ENCODE assay signal across 26 cellular contexts in the genomic region with DNA sequence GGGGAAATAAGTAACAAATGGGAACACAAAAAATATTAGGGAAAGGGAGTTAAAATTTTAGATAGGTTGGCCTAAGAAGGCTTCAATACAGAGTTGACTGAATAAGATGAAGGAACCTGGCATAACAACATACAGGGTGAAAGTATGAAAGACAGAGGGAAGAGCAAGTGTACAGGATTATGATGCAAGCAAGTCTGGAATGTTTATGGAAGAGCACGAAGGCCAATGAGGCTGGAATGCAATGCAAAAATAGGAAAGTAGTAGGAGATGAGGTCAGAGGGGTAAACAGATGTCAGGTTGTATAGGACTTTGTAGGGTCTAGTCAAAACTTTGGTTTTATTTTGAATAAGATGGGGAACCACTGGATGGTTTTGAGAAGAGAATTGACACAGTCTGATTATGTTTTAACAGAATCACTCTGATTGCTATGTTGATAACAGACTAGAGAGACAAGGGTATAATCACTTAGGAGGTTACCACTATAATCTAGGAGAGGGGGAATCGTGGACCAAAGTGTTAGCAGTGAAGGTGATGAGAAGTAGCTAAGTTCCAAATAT.
DNase-seq lines count a peak whose midpoint lies in the region; ATAC-seq and TF ChIP-seq lines count a peak whose summit lies in the region.
"Had no signal": no experiment of that assay in that cellular context is flagged by ENCODE, and none has a peak within 500 bp of the region (broad histone marks: within the 10 kb centered on the region; RNA-seq: fewer than 3 reads in every experiment).

No MANE protein-coding gene starts in this region.

- no peak overlapping the region for H3K27ac ChIP-seq in CD4-positive, alpha-beta memory T cell (ENCODE audit: low read depth, low read length)
- no peak overlapping the region for H3K27ac ChIP-seq in fibroblast of lung (ENCODE audit: insufficient read depth, low read length)
- H3K27ac ChIP-seq: esophagus squamous epithelium, GM23248, heart right ventricle had no signal

- CTCF ChIA-PET in CD4-positive, alpha-beta memory T cell (lab: Charles Lee; ENCODE audit: partially characterized antibody): interaction anchor here (1.0 kb wide), 1 partner anchor 124 kb away, joined by 4 read pairs; no protein-coding TSS in a partner anchor

- no peaks in the 10 kb centered on the region for H3K27me3 ChIP-seq in CD4-positive, alpha-beta memory T cell (ENCODE audit: insufficient read depth, low read length)
- no peaks in the 10 kb centered on the region for H3K27me3 ChIP-seq in fibroblast of lung (ENCODE audit: control insufficient read depth, insufficient read depth, low read length)
- H3K27me3 ChIP-seq: esophagus squamous epithelium, heart right ventricle had no signal

- H3K4me3 Mint-ChIP-seq in CD4-positive, alpha-beta memory T cell: no peak overlapping the region
- H3K4me3 Mint-ChIP-seq: activated CD4-positive, alpha-beta memory T cell treated with anti-CD3 and anti-CD28 coated beads, Interleukin-2, amount 10 ng/mL, durations not matched to agents 7 days and 5 days; activated T-helper 1 cell treated with anti-CD3 and anti-CD28 coated beads, Interleukin-12 subunit alpha, Interleukin-12 subunit beta, Interleukin-2, Interleukin-4 antibody, amounts not matched to agents 30 ng/mL and 10 ng/mL and 1 ng/mL, durations not matched to agents 14 hours and 24 hours and 36 hours; nephron progenitor cell had no signal

- H3K36me3 Mint-ChIP-seq in CD4-positive, alpha-beta memory T cell: peaks cover 7 to 13% of the 10 kb centered on the region in 2 donors

- POLR2A ChIA-PET in CD4-positive, alpha-beta memory T cell (lab: Charles Lee; ENCODE audit: partially characterized antibody): interaction anchor here (1.5 kb wide), 1 partner anchor 96 kb away, joined by 6 read pairs; the partner anchor contains the start of gene OSBPL8

- H3K79me2 ChIP-seq in fibroblast of lung (ENCODE audit: control insufficient read depth, insufficient read depth, low read length): peaks cover 2% of the 10 kb centered on the region

- peaks cover 20% of the 10 kb centered on the region for H3K4me1 ChIP-seq in CD4-positive, alpha-beta memory T cell (ENCODE audit: insufficient read depth, low read length)
- H3K4me1 ChIP-seq in fibroblast of lung (ENCODE audit: control insufficient read depth, extremely low read depth, insufficient read depth, low read length): peaks cover 3% of the 10 kb centered on the region

- H3K4me3 ChIP-seq in CD4-positive, alpha-beta memory T cell (ENCODE audit: low read length in 2 of 2): no peak overlapping the region
- no peak overlapping the region for H3K4me3 ChIP-seq in fibroblast of lung (replicated peaks in 1 of 4; ENCODE audit: control extremely low read depth in 1 of 4, insufficient read depth in 1 of 4, low read depth in 3 of 4, low read length in 4 of 4)
- H3K4me3 ChIP-seq: esophagus squamous epithelium, GM23248, heart right ventricle, smooth muscle cell had no signal

- no peak overlapping the region for H3K9ac ChIP-seq in fibroblast of lung (ENCODE audit: insufficient read depth, low read length)
- H3K9ac ChIP-seq: GM23248 had no signal

- TF ChIP-seq CTCF in fibroblast of lung (conservative IDR thresholded peaks at IDR 0.05 in 1 of 2, IDR thresholded peaks at IDR 0.05 in 1 of 2; ENCODE audit: low read depth in 1 of 2, low read length in 2 of 2): no peak

- no peak for DNase-seq in CD4-positive, alpha-beta memory T cell
- DNase-seq in fibroblast of lung (ENCODE audit: low read depth in 2 of 2): peak; percentile 24 to 42
- DNase-seq in NCI-H2107 (lab: John Stamatoyannopoulos, UW): no peak
- no peak for DNase-seq in left cardiac atrium
- DNase-seq in midbrain (lab: John Stamatoyannopoulos, UW): no peak
- DNase-seq in HUDEP-2 (lab: John Stamatoyannopoulos, UW; ENCODE audit: unreplicated experiment in 76 of 76): no peak
- DNase-seq: activated CD4-positive, alpha-beta memory T cell treated with anti-CD3 and anti-CD28 coated beads, Interleukin-2, amount 10 ng/mL, durations not matched to agents 7 days and 5 days; amniotic stem cell; central memory CD4-positive, alpha-beta T cell; effector CD4-positive, alpha-beta T cell; esophagus squamous epithelium; GM23248; heart right ventricle; KG1; NCI-H2029; NCI-H524; nephron progenitor cell; SHP77 treated with DMSO at 0.1 percent for 48 hours; stimulated activated CD4-positive, alpha-beta T cell treated with anti-CD3 and anti-CD28 coated beads, Interleukin-4, amount 100 ng/mL, for 4 hours; substantia nigra; T-helper 1 cell had no signal

- intact Hi-C loops in CD4-positive, alpha-beta memory T cell (cut with micrococcal nuclease): no loop called here
- intact Hi-C loops in left cardiac atrium (cut with DNase I): no loop called here

- H4K20me1 ChIP-seq in fibroblast of lung (ENCODE audit: control insufficient read depth, extremely low read depth, insufficient read depth, low read length): no peaks in the 10 kb centered on the region

- H3K27me3 Mint-ChIP-seq in CD4-positive, alpha-beta memory T cell: no peaks in the 10 kb centered on the region
- H3K27me3 Mint-ChIP-seq: activated CD4-positive, alpha-beta memory T cell treated with anti-CD3 and anti-CD28 coated beads, Interleukin-2, amount 10 ng/mL, durations not matched to agents 7 days and 5 days; progenitor cell of endocrine pancreas had no signal

- H2AFZ ChIP-seq in fibroblast of lung (ENCODE audit: low read length): no peak overlapping the region
- H2AFZ ChIP-seq: GM23248 had no signal

- ATAC-seq in GM18868 (IDR thresholded peaks at IDR 0.05; ENCODE audit: unreplicated experiment) (peak; percentile 57), HG02981 (IDR thresholded peaks at IDR 0.05; ENCODE audit: unreplicated experiment) (peak; percentile 52), left cardiac atrium (no peak)
- ATAC-seq: heart right ventricle had no signal

- peaks cover 38 to 69% (median 52%) of the 10 kb centered on the region in 4 donors for H3K4me1 Mint-ChIP-seq in CD4-positive, alpha-beta memory T cell

- H3K4me2 ChIP-seq in fibroblast of lung (ENCODE audit: extremely low read depth, insufficient read depth, low read length): no peak overlapping the region
- H3K4me2 ChIP-seq: smooth muscle cell had no signal

- peak overlapping the region in 5 of 7 donors; percentile 10 to 83 (median 68) for H3K27ac Mint-ChIP-seq in CD4-positive, alpha-beta memory T cell
- H3K27ac Mint-ChIP-seq: activated CD4-positive, alpha-beta memory T cell treated with anti-CD3 and anti-CD28 coated beads, Interleukin-2, amount 10 ng/mL, durations not matched to agents 7 days and 5 days; activated T-helper 1 cell treated with anti-CD3 and anti-CD28 coated beads, Interleukin-12 subunit alpha, Interleukin-12 subunit beta, Interleukin-2, Interleukin-4 antibody, amounts not matched to agents 30 ng/mL and 10 ng/mL and 1 ng/mL, durations not matched to agents 14 hours and 24 hours and 36 hours; nephron progenitor cell; progenitor cell of endocrine pancreas had no signal

- no peaks in the 10 kb centered on the region for H3K9me3 ChIP-seq in CD4-positive, alpha-beta memory T cell (ENCODE audit: control insufficient read depth in 1 of 2, low read length in 2 of 2)
- H3K9me3 ChIP-seq in fibroblast of lung (ENCODE audit: control insufficient read depth, insufficient read depth, low read depth, low read length): no peaks in the 10 kb centered on the region
- H3K9me3 ChIP-seq: esophagus squamous epithelium, heart right ventricle had no signal

- no peaks in the 10 kb centered on the region for H3K9me3 Mint-ChIP-seq in CD4-positive, alpha-beta memory T cell
- H3K9me3 Mint-ChIP-seq: activated CD4-positive, alpha-beta memory T cell treated with anti-CD3 and anti-CD28 coated beads, Interleukin-2, amount 10 ng/mL, durations not matched to agents 7 days and 5 days; activated T-helper 1 cell treated with anti-CD3 and anti-CD28 coated beads, Interleukin-12 subunit alpha, Interleukin-12 subunit beta, Interleukin-2, Interleukin-4 antibody, amounts not matched to agents 30 ng/mL and 10 ng/mL and 1 ng/mL, durations not matched to agents 14 hours and 24 hours and 36 hours; nephron progenitor cell had no signal

- no peaks in the 10 kb centered on the region for H3K36me3 ChIP-seq in CD4-positive, alpha-beta memory T cell (ENCODE audit: insufficient read depth, low read length)
- no peaks in the 10 kb centered on the region for H3K36me3 ChIP-seq in fibroblast of lung (ENCODE audit: control insufficient read depth, insufficient read depth, low read length)
- H3K36me3 ChIP-seq: esophagus squamous epithelium, heart right ventricle had no signal

Comparison
In these comparisons a context has a peak if more than half of its experiments do, and no peak if none do; other contexts are left out.
1. DNase-seq: peak in fibroblast of lung (2 of 2); none in CD4-positive, alpha-beta memory T cell (0 of 5), NCI-H2107 (single experiment), left cardiac atrium (single experiment), midbrain (single experiment) and HUDEP-2 (0 of 76).
2. ATAC-seq: peak in GM18868 (single experiment) and HG02981 (single experiment); none in left cardiac atrium (0 of 2).